In genomic region chr14:21536395-21537087, GRCh38 we compare ENCODE assay signal across 2 cellular contexts.
TF ChIP-seq lines count a peak whose summit lies in the region.

No MANE protein-coding gene starts in this region.

TF ChIP-seq in IMR-90, 13 proteins besides CTCF, POLR2A, EP300 and RAD21:
- TF ChIP-seq MAZ (IDR thresholded peaks at IDR 0.05; ENCODE audit: borderline replicate concordance, low read depth, low read length) (no peak), USF2 (IDR thresholded peaks at IDR 0.05; ENCODE audit: low read depth, low read length) (no peak), FOS (IDR thresholded peaks at IDR 0.05; ENCODE audit: low read depth, low read length) (no peak), MXI1 (IDR thresholded peaks at IDR 0.05; ENCODE audit: borderline replicate concordance, low read depth, low read length) (no peak), SMC3 (IDR thresholded peaks at IDR 0.05; ENCODE audit: low read depth, low read length) (no peak), RFX5 (IDR thresholded peaks at IDR 0.05; ENCODE audit: low read depth, low read length) (no peak), ELK1 (IDR thresholded peaks at IDR 0.05; ENCODE audit: borderline replicate concordance, low read depth, low read length) (no peak), CEBPB (IDR thresholded peaks at IDR 0.05; ENCODE audit: low read depth, low read length) (no peak), RCOR1 (IDR thresholded peaks at IDR 0.05; ENCODE audit: insufficient replicate concordance, low read length) (no peak), BHLHE40 (IDR thresholded peaks at IDR 0.05; ENCODE audit: low read depth, low read length) (no peak), NFE2L2 (IDR thresholded peaks at IDR 0.05; ENCODE audit: low read depth, low read length) (no peak), CHD1 (IDR thresholded peaks at IDR 0.05; ENCODE audit: low read depth, low read length) (no peak), MAFK (IDR thresholded peaks at IDR 0.05; ENCODE audit: low read depth, low read length) (no peak)
TF ChIP-seq in IMR-90: peak in this region for 0.

TF ChIP-seq in HepG2, 621 proteins besides CTCF, POLR2A, EP300 and RAD21 (continues in another document):
- TF ChIP-seq MAF1 (CRISPR knock-in tag; IDR thresholded peaks at IDR 0.05; ENCODE audit: borderline replicate concordance) (peak; percentile 46; the same call in 1 of the 2 replicates), PATZ1 (CRISPR knock-in tag; IDR thresholded peaks at IDR 0.05) (peak; percentile 81; the same call in 1 of the 2 replicates), ZIK1 (CRISPR knock-in tag; IDR thresholded peaks at IDR 0.05; ENCODE audit: borderline replicate concordance, low read depth) (0 out of 2 replicates have a peak, but pooled peaks have one; percentile 48), ZNF280D (CRISPR knock-in tag; IDR thresholded peaks at IDR 0.05) (0 out of 2 replicates have a peak, but pooled peaks have one; percentile 11), ZNF740 (CRISPR knock-in tag; IDR thresholded peaks at IDR 0.05) (no peak), ZNF350 (CRISPR knock-in tag; IDR thresholded peaks at IDR 0.05; ENCODE audit: borderline replicate concordance, low read depth) (peak; percentile 49; the same call in 1 of the 2 replicates), NCOA1 (CRISPR knock-in tag; IDR thresholded peaks at IDR 0.05) (0 out of 2 replicates have a peak, but pooled peaks have one; percentile 36), ZBTB10 (CRISPR knock-in tag; IDR thresholded peaks at IDR 0.05; ENCODE audit: borderline replicate concordance) (0 out of 2 replicates have a peak, but pooled peaks have one; percentile 25), ZNF790 (CRISPR knock-in tag; IDR thresholded peaks at IDR 0.05; ENCODE audit: borderline replicate concordance) (no peak), ZNF598 (CRISPR knock-in tag; IDR thresholded peaks at IDR 0.05; ENCODE audit: borderline replicate concordance) (0 out of 2 replicates have a peak, but pooled peaks have one; percentile 43), ZNF512 (CRISPR knock-in tag; IDR thresholded peaks at IDR 0.05) (0 out of 2 replicates have a peak, but pooled peaks have one; percentile 6), ZNF883 (CRISPR knock-in tag; IDR thresholded peaks at IDR 0.05; ENCODE audit: not compliant biosample characterization) (peak; percentile 22), HINFP (CRISPR knock-in tag; IDR thresholded peaks at IDR 0.05; ENCODE audit: low read depth) (0 out of 2 replicates have a peak, but pooled peaks have one; percentile 38), ZHX2 (IDR thresholded peaks at IDR 0.05; ENCODE audit: low read depth) (no peak), ZHX2 (CRISPR knock-in tag; IDR thresholded peaks at IDR 0.05; ENCODE audit: borderline replicate concordance) (no peak), SMAD1 (CRISPR knock-in tag; IDR thresholded peaks at IDR 0.05; ENCODE audit: borderline replicate concordance, low read depth) (peak; percentile 77; the same call in 1 of the 2 replicates), IRF9 (CRISPR knock-in tag; IDR thresholded peaks at IDR 0.05; ENCODE audit: borderline replicate concordance) (no peak), SALL1 (CRISPR knock-in tag; IDR thresholded peaks at IDR 0.05) (0 out of 2 replicates have a peak, but pooled peaks have one; percentile 18), MEF2D (CRISPR knock-in tag; IDR thresholded peaks at IDR 0.05) (peak; percentile 14; the same call in 1 of the 2 replicates), STAT6 (CRISPR knock-in tag; IDR thresholded peaks at IDR 0.05; ENCODE audit: borderline replicate concordance) (0 out of 2 replicates have a peak, but pooled peaks have one; percentile 33)
